Comparison of ENCODE assay signal across 7 cellular contexts in the genomic region with DNA sequence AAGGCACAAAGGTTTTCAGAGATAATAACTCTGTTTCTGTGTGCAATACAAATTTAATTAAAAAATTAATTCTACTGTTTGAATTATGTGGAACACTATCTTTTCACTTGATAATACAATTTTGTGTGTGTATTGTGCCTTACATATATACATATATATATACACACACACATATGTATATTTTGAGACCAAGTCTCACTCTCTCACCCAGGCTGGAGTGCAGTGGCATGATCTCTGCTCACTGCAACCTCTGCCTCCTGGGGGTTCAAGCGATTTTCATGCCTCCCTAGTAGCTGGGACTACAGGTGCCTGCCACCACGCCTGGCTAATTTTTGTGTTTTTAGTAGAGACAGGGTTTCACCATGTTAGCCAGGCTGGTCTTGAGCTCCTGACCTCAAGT. TPM values are rescaled to one million over a fixed set of nuclear protein-coding genes. Genes with fewer than 3 reads are reported as not detected.
A peak's percentile ranks its signal among the peaks of the same experiment; 100 is the strongest.
DNase-seq lines count a peak whose midpoint lies in the region; ATAC-seq and TF ChIP-seq lines count a peak whose summit lies in the region.
"Not testable (repeated sequence)": the region's sequence is repeated elsewhere in the genome, so short reads cannot be mapped to it uniquely, and the experiment has no call there.

No MANE protein-coding gene starts in this region.

- not testable (repeated sequence) for H3K27me3 Mint-ChIP-seq in GM23338 (ENCODE audit: insufficient read depth, low read depth, poor library complexity)

- not testable (repeated sequence) for BruUV-seq in PC-9 (replicated peaks; lab: Mats Ljungman, UMichigan)

- H3K36me3 ChIP-seq in GM23338 (ENCODE audit: insufficient read depth); PC-9 (ENCODE audit: low read depth); liver (ENCODE audit: control insufficient read depth in 4 of 4, insufficient read depth in 3 of 4, low read depth in 1 of 4, low read length in 3 of 4); osteoblast (ENCODE audit: insufficient read depth, low read length); skeletal muscle tissue (ENCODE audit: control insufficient read depth in 3 of 3, insufficient read depth in 3 of 3, low read length in 3 of 3): not testable (repeated sequence)

- not testable (repeated sequence) for H3K4me1 ChIP-seq in GM23338 (ENCODE audit: insufficient read depth); PC-9 (replicated peaks; ENCODE audit: insufficient read depth); foreskin keratinocyte; liver (ENCODE audit: control insufficient read depth in 4 of 4, insufficient read depth in 4 of 4, low read length in 3 of 4); osteoblast (ENCODE audit: insufficient read depth, low read length); skeletal muscle tissue (ENCODE audit: control insufficient read depth in 3 of 3, insufficient read depth in 3 of 3, low read length in 3 of 3)

- not testable (repeated sequence) for DNase-seq in GM23338 (ENCODE audit: low spot score); PC-9; activated naive CD4-positive, alpha-beta T cell treated with anti-CD3 and anti-CD28 coated beads, Interleukin-2, amount 50 U/mL, for 72 hours (ENCODE audit: low spot score in 2 of 2); foreskin keratinocyte; osteoblast (ENCODE audit: insufficient read length, low spot score, missing footprints)

- not testable (repeated sequence) for H3K9ac ChIP-seq in liver (ENCODE audit: low read depth in 1 of 2, low read length in 2 of 2); skeletal muscle tissue (ENCODE audit: low read depth in 1 of 3, low read length in 3 of 3)

- not testable (repeated sequence) for H2AFZ ChIP-seq in GM23338; PC-9; osteoblast (ENCODE audit: low read length)

- H3K9me3 Mint-ChIP-seq in GM23338; activated naive CD4-positive, alpha-beta T cell treated with anti-CD3 and anti-CD28 coated beads, Interleukin-2, amount 50 U/mL, for 72 hours: not testable (repeated sequence)

- 85% methylated on average over 2 of the region's 2 CpGs for WGBS in liver

- H3K9me2 ChIP-seq in GM23338 (ENCODE audit: insufficient read depth); PC-9 (ENCODE audit: insufficient read depth): not testable (repeated sequence)

- peak; percentile 25; the same call in 1 of the 3 replicates for ATAC-seq in GM23338
- ATAC-seq in activated naive CD4-positive, alpha-beta T cell treated with anti-CD3 and anti-CD28 coated beads, Interleukin-2, amount 50 U/mL, for 72 hours: peak; percentile 4 to 21
- peak; percentile 27 for ATAC-seq in foreskin keratinocyte

- H3K36me3 Mint-ChIP-seq in GM23338 (ENCODE audit: low read depth); activated naive CD4-positive, alpha-beta T cell treated with anti-CD3 and anti-CD28 coated beads, Interleukin-2, amount 50 U/mL, for 72 hours: not testable (repeated sequence)

- H3K79me2 ChIP-seq in GM23338 (replicated peaks; ENCODE audit: insufficient read depth); PC-9 (ENCODE audit: low read depth); osteoblast (ENCODE audit: insufficient read depth, low read length): not testable (repeated sequence)

- POLR2A ChIA-PET in PC-9 (lab: Charles Lee; ENCODE audit: unreplicated experiment): not testable (repeated sequence)

- H3K4me2 ChIP-seq in GM23338: not testable (repeated sequence)
- H3K4me2 ChIP-seq in PC-9: 0 out of 2 replicates have a peak overlapping the region, but pooled peaks have one; percentile 23
- H3K4me2 ChIP-seq in osteoblast (ENCODE audit: insufficient read depth, low read length): peak overlapping the region; percentile 49

- H3K4me3 Mint-ChIP-seq in GM23338: not testable (repeated sequence)

- not testable (repeated sequence) for TF ChIP-seq CTCF in GM23338 (conservative IDR thresholded peaks at IDR 0.05; ENCODE audit: low read depth in 2 of 2); PC-9 (conservative IDR thresholded peaks at IDR 0.05); foreskin keratinocyte (conservative IDR thresholded peaks at IDR 0.05); liver (IDR thresholded peaks at IDR 0.05; ENCODE audit: low read depth, low read length, missing input control); osteoblast (IDR thresholded peaks at IDR 0.05; ENCODE audit: extremely low read depth, low read depth, low read length)

- CTCF ChIA-PET in PC-9 (lab: Charles Lee): interaction anchor here (0.6 to 1.0 kb wide), 3 partner anchors 97 to 846 kb away, joined by 3 to 5 read pairs (median 4); a partner anchor contains a TSS

- H3K4me1 Mint-ChIP-seq in GM23338: not testable (repeated sequence)

- H3K4me3 ChIP-seq in GM23338; PC-9; liver (ENCODE audit: low read depth in 1 of 3, low read length in 3 of 3); osteoblast (ENCODE audit: insufficient read depth, low read length); skeletal muscle tissue (ENCODE audit: low read length in 3 of 3): not testable (repeated sequence)

- H3K27me3 ChIP-seq in GM23338 (ENCODE audit: insufficient read depth): peaks cover 25% of the 10 kb centered on the region
- not testable (repeated sequence) for H3K27me3 ChIP-seq in PC-9 (ENCODE audit: insufficient read depth, low read depth); foreskin keratinocyte; liver (ENCODE audit: control insufficient read depth in 4 of 4, insufficient read depth in 4 of 4, low read length in 3 of 4); skeletal muscle tissue (ENCODE audit: control insufficient read depth in 3 of 3, insufficient read depth in 3 of 3, low read length in 3 of 3)
- H3K27me3 ChIP-seq in osteoblast (ENCODE audit: insufficient read depth, low read length): peaks cover 11% of the 10 kb centered on the region

- not testable (repeated sequence) for H4K20me1 ChIP-seq in GM23338 (replicated peaks; ENCODE audit: insufficient read depth); PC-9 (ENCODE audit: insufficient read depth); osteoblast (ENCODE audit: insufficient read depth, low read length)

- not testable (repeated sequence) for H3K27ac Mint-ChIP-seq in GM23338; activated naive CD4-positive, alpha-beta T cell treated with anti-CD3 and anti-CD28 coated beads, Interleukin-2, amount 50 U/mL, for 72 hours

- H3F3A ChIP-seq in GM23338 (replicated peaks; ENCODE audit: low read depth); PC-9 (ENCODE audit: insufficient read depth, low read depth): not testable (repeated sequence)

- not testable (repeated sequence) for H3K9me3 ChIP-seq in PC-9 (ENCODE audit: insufficient read depth, low read depth); liver (ENCODE audit: control insufficient read depth in 4 of 4, low read length in 3 of 4); osteoblast (ENCODE audit: low read depth, low read length); skeletal muscle tissue (ENCODE audit: control insufficient read depth in 3 of 3, low read length in 3 of 3)

- not testable (repeated sequence) for H3K27ac ChIP-seq in GM23338 (ENCODE audit: low read depth); PC-9; foreskin keratinocyte; osteoblast (ENCODE audit: low read depth, low read length)
- H3K27ac ChIP-seq in liver (ENCODE audit: low read depth in 1 of 2, low read length in 2 of 2) (peak overlapping the region; percentile 35 to 67), skeletal muscle tissue (ENCODE audit: low read depth, low read length) (peak overlapping the region; percentile 36)

- not testable (repeated sequence) for TF ChIP-seq RAD21 in liver (IDR thresholded peaks at IDR 0.05)

- intact Hi-C loops in PC-9 (cut with micrococcal nuclease; ENCODE audit: unreplicated experiment): loop anchor here (2.0 to 5.0 kb wide), 3 partner anchors 98 to 629 kb away; a partner anchor contains a TSS

RNA-seq across cellular contexts. Expression of a gene that starts 19.7 kb away (rescaled TPM):
- 29.2 and 30.7 TPM in 2 replicates for total RNA-seq in GM23338 (2014; rRNA removed; shearing (Covaris generic))
- 10.8 and 11.2 TPM in 2 replicates for polyA plus RNA-seq in GM23338 (2016; fragmentation: Nextera tagmentation; extraction: Ambion mirVana)
- total RNA-seq in PC-9 (2021): 13.3 and 15.2 TPM in 2 replicates
- total RNA-seq in activated naive CD4-positive, alpha-beta T cell treated with anti-CD3 and anti-CD28 coated beads, Interleukin-2, amount 50 U/mL, for 72 hours: 10 to 100 TPM; 22.3 to 28.7 TPM
- total RNA-seq in foreskin keratinocyte: 16.4 and 16.6 TPM in 2 replicates
- 4.4 and 5.1 TPM in 2 replicates for polyA plus RNA-seq in foreskin keratinocyte
- 10 to 100 TPM; 10.1 to 20.8 TPM for total RNA-seq in liver
- polyA plus RNA-seq in liver: 1 to 10 TPM; 4.1 to 4.2 TPM
- 19.2 and 20.3 TPM in 2 replicates for total RNA-seq in osteoblast
- 19.3 TPM for total RNA-seq in skeletal muscle tissue
